8 cellular contexts compared by ENCODE assay signal in the genomic region with DNA sequence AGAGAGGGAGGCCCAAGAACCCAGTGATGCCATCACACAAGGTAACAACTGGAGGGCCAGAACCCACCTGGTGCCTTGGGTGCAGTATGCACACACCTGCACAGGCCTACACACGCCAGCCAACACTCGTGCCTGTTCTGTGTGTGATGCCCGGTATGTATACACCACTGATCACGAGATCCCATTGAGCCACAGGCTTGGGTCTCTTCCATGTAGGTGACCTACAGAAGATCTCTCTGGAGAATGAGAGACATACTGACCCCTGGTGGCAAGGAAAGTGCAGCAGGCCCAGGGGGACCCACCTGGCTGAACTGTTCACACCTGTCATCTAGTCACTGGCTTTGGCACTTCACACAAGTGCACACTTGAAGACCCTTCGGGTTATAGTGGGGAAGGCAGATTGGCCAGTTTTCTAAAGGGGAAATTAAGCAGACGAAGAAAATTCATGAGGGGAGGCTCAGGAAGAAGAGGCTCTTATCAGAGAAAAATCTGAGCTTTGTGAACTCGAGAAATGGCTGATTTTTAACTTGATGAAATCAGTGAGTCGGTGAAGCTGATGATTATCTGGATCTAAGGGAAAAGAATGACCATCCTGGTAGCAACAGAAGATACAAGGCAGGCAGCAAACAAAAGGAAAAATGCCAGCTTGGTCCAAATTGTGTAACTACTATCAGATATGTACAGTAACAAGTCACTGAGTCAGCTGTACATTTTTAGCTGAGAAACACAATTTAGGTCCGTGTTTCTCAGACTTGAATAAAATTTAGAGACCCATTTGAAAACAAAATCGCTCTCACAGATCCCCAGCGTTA.
DNase-seq lines count a peak whose midpoint lies in the region; ATAC-seq and TF ChIP-seq lines count a peak whose summit lies in the region.

No MANE protein-coding gene starts in this region.

- H3K27ac Mint-ChIP-seq in CD4-positive, alpha-beta memory T cell: peak overlapping the region in 1 of 7 donors; percentile 31
- H3K27ac Mint-ChIP-seq in activated CD4-positive, alpha-beta T cell treated with anti-CD3 and anti-CD28 coated beads for 36 hours: no peak overlapping the region
- H3K27ac Mint-ChIP-seq in nephron: no peak overlapping the region

- no peaks in the 10 kb centered on the region for H3K27me3 ChIP-seq in CD4-positive, alpha-beta memory T cell (ENCODE audit: insufficient read depth, low read length)
- no peaks in the 10 kb centered on the region for H3K27me3 ChIP-seq in aorta (ENCODE audit: control insufficient read depth in 1 of 2, insufficient read depth in 2 of 2, low read length in 1 of 2)

- 81 to 87% methylated on average over 11 of the region's 11 CpGs for WGBS in aorta, 2 donors

- no peaks in the 10 kb centered on the region for H3K36me3 ChIP-seq in CD4-positive, alpha-beta memory T cell (ENCODE audit: insufficient read depth, low read length)
- H3K36me3 ChIP-seq in aorta (ENCODE audit: control insufficient read depth in 1 of 2, insufficient read depth in 2 of 2, low read length in 1 of 2): no peaks in the 10 kb centered on the region

- peak; percentile 71 for ATAC-seq in GM19463 (IDR thresholded peaks at IDR 0.05; ENCODE audit: unreplicated experiment)
- ATAC-seq in activated CD4-positive, alpha-beta T cell treated with anti-CD3 and anti-CD28 coated beads for 36 hours: peak; percentile 63
- no peak for ATAC-seq in HG03457 (IDR thresholded peaks at IDR 0.05; ENCODE audit: unreplicated experiment)
- ATAC-seq in aorta (ENCODE audit: low FRiP score): no peak

- intact Hi-C loops in CD4-positive, alpha-beta memory T cell (cut with micrococcal nuclease): loop anchor here (1.0 to 10.0 kb wide), 2 partner anchors 117 to 171 kb away; a partner anchor contains a TSS
- intact Hi-C loops in activated CD4-positive, alpha-beta T cell treated with anti-CD3 and anti-CD28 coated beads for 36 hours (cut with DNase I, micrococcal nuclease): loop anchor here (1.0 to 5.0 kb wide), 3 partner anchors 171 to 280 kb away; no protein-coding TSS in a partner anchor
- intact Hi-C loops in aorta (cut with DNase I): no loop called here

- peaks cover 0 to 3% of the 10 kb centered on the region in 2 donors for H3K27me3 Mint-ChIP-seq in CD4-positive, alpha-beta memory T cell
- H3K27me3 Mint-ChIP-seq in activated CD4-positive, alpha-beta T cell treated with anti-CD3 and anti-CD28 coated beads for 36 hours: peaks cover 1% of the 10 kb centered on the region
- no peaks in the 10 kb centered on the region for H3K27me3 Mint-ChIP-seq in nephron (ENCODE audit: low read depth)

- TF ChIP-seq CTCF in nephron (IDR thresholded peaks at IDR 0.05; ENCODE audit: unreplicated experiment in 3 of 3): peak; percentile 18 to 48 (median 28)

- H3K4me3 Mint-ChIP-seq in CD4-positive, alpha-beta memory T cell: peak overlapping the region in 1 of 8 donors; percentile 48
- H3K4me3 Mint-ChIP-seq in activated CD4-positive, alpha-beta T cell treated with anti-CD3 and anti-CD28 coated beads for 36 hours: no peak overlapping the region
- no peak overlapping the region for H3K4me3 Mint-ChIP-seq in nephron

- DNase-seq in CD4-positive, alpha-beta memory T cell: peak; percentile 26 to 53 (median 39)
- DNase-seq in NCI-H1105 treated with DMSO at 0.1 percent for 48 hours (lab: John Stamatoyannopoulos, UW) (peak; percentile 70), aorta (no peak)
- peak; percentile 70 for DNase-seq in activated CD4-positive, alpha-beta T cell treated with anti-CD3 and anti-CD28 coated beads for 36 hours
- peak; percentile 31 for DNase-seq in effector CD4-positive, alpha-beta T cell

- H3K27ac ChIP-seq in CD4-positive, alpha-beta memory T cell (ENCODE audit: low read depth, low read length): no peak overlapping the region
- no peak overlapping the region for H3K27ac ChIP-seq in aorta (ENCODE audit: low read depth in 1 of 2, low read length in 2 of 2)

- no peaks in the 10 kb centered on the region for H3K9me3 ChIP-seq in CD4-positive, alpha-beta memory T cell (ENCODE audit: control insufficient read depth in 1 of 2, low read length in 2 of 2)
- no peaks in the 10 kb centered on the region for H3K9me3 ChIP-seq in aorta (ENCODE audit: control insufficient read depth, low read length)

- H3K4me3 ChIP-seq in CD4-positive, alpha-beta memory T cell (ENCODE audit: low read length in 2 of 2): no peak overlapping the region
- H3K4me3 ChIP-seq in aorta (ENCODE audit: low read length in 2 of 2): no peak overlapping the region

- H3K9me3 Mint-ChIP-seq in CD4-positive, alpha-beta memory T cell: peaks cover 0 to 2% (median 0%) of the 10 kb centered on the region in 8 donors
- no peaks in the 10 kb centered on the region for H3K9me3 Mint-ChIP-seq in activated CD4-positive, alpha-beta T cell treated with anti-CD3 and anti-CD28 coated beads for 36 hours (ENCODE audit: low read depth)
- no peaks in the 10 kb centered on the region for H3K9me3 Mint-ChIP-seq in nephron

- CTCF ChIA-PET in CD4-positive, alpha-beta memory T cell (lab: Charles Lee; ENCODE audit: partially characterized antibody): interaction anchor here (0.6 to 5.3 kb wide), 14 partner anchors 10 to 287 kb away, joined by 3 to 59 read pairs (median 3); a partner anchor contains a TSS
- CTCF ChIA-PET in activated CD4-positive, alpha-beta T cell treated with anti-CD3 and anti-CD28 coated beads for 36 hours (lab: Charles Lee): interaction anchor here (0.6 to 3.0 kb wide), 16 partner anchors 8 to 926 kb away, joined by 3 to 43 read pairs (median 4); no protein-coding TSS in a partner anchor

- no peaks in the 10 kb centered on the region for H3K4me1 ChIP-seq in CD4-positive, alpha-beta memory T cell (ENCODE audit: insufficient read depth, low read length)
- H3K4me1 ChIP-seq in aorta (ENCODE audit: control insufficient read depth in 1 of 2, insufficient read depth in 2 of 2, low read length in 2 of 2): no peaks in the 10 kb centered on the region

- POLR2A ChIA-PET in CD4-positive, alpha-beta memory T cell (lab: Charles Lee; ENCODE audit: partially characterized antibody): no interaction called here
- POLR2A ChIA-PET in activated CD4-positive, alpha-beta T cell treated with anti-CD3 and anti-CD28 coated beads for 36 hours (lab: Charles Lee): no interaction called here

- H3K4me1 Mint-ChIP-seq in CD4-positive, alpha-beta memory T cell: peaks cover 0 to 1% (median 0%) of the 10 kb centered on the region in 4 donors
- peaks cover 3% of the 10 kb centered on the region for H3K4me1 Mint-ChIP-seq in activated CD4-positive, alpha-beta T cell treated with anti-CD3 and anti-CD28 coated beads for 36 hours
- no peaks in the 10 kb centered on the region for H3K4me1 Mint-ChIP-seq in nephron

- no peaks in the 10 kb centered on the region for H3K36me3 Mint-ChIP-seq in CD4-positive, alpha-beta memory T cell
- no peaks in the 10 kb centered on the region for H3K36me3 Mint-ChIP-seq in activated CD4-positive, alpha-beta T cell treated with anti-CD3 and anti-CD28 coated beads for 36 hours (ENCODE audit: low read depth)
- H3K36me3 Mint-ChIP-seq in nephron (ENCODE audit: low read depth): no peaks in the 10 kb centered on the region

Comparison
In these comparisons a context has a peak if more than half of its experiments do, and no peak if none do; other contexts are left out.
1. DNase-seq: peak in CD4-positive, alpha-beta memory T cell (5 of 5), NCI-H1105 treated with DMSO at 0.1 percent for 48 hours (single experiment), activated CD4-positive, alpha-beta T cell treated with anti-CD3 and anti-CD28 coated beads for 36 hours (single experiment) and effector CD4-positive, alpha-beta T cell (single experiment); none in aorta (0 of 2).
2. ATAC-seq: peak in GM19463 (single experiment) and activated CD4-positive, alpha-beta T cell treated with anti-CD3 and anti-CD28 coated beads for 36 hours (single experiment); none in HG03457 (single experiment) and aorta (single experiment).
3. intact Hi-C loops: an anchor here in CD4-positive, alpha-beta memory T cell (1.0 to 10.0 kb wide) and activated CD4-positive, alpha-beta T cell treated with anti-CD3 and anti-CD28 coated beads for 36 hours (1.0 to 5.0 kb wide); none called in aorta.